ENCODE assay signal across 8 cellular contexts in genomic region chr2:9556121-9556869, GRCh38. TPM values are rescaled to one million over a fixed set of nuclear protein-coding genes. Genes with fewer than 3 reads are reported as not detected.
A peak's percentile ranks its signal among the peaks of the same experiment; 100 is the strongest.
DNase-seq lines count a peak whose midpoint lies in the region; ATAC-seq, FAIRE-seq and TF ChIP-seq lines count a peak whose summit lies in the region.

No MANE protein-coding gene starts in this region.

- H3K4me3 Mint-ChIP-seq in CD14-positive monocyte: peak overlapping the region; percentile 96 to 98
- peak overlapping the region; percentile 96 for H3K4me3 Mint-ChIP-seq in WTC11

- peak; percentile 1 for ATAC-seq in GM19463 (IDR thresholded peaks at IDR 0.05; ENCODE audit: unreplicated experiment)
- ATAC-seq in HG03521 (IDR thresholded peaks at IDR 0.05; ENCODE audit: unreplicated experiment): peak; percentile 6
- ATAC-seq in WTC11: peak; percentile 48
- peak; percentile 71 to 75 (median 73) for ATAC-seq in pancreas

- peaks cover 26 to 28% (median 27%) of the 10 kb centered on the region in 3 donors for H3K4me1 ChIP-seq in pancreas

- peak overlapping the region; percentile 93 to 99 (median 95) for H3K27ac ChIP-seq in pancreas

- H3K27ac Mint-ChIP-seq in CD14-positive monocyte (peak overlapping the region; percentile 98 to 100 (median 98)), WTC11 (peak overlapping the region; percentile 97)

- H3K4me3 ChIP-seq in pancreas: peak overlapping the region; percentile 58 to 88 (median 81)

- no peak for FAIRE-seq in pancreas (lab: Jason Lieb, UNC)

- no peaks in the 10 kb centered on the region for H3K9me3 ChIP-seq in pancreas

- H3K4me1 Mint-ChIP-seq in CD14-positive monocyte: peaks cover 42% of the 10 kb centered on the region
- peaks cover 30% of the 10 kb centered on the region for H3K4me1 Mint-ChIP-seq in WTC11

- H3K36me3 Mint-ChIP-seq in CD14-positive monocyte (peaks cover 2 to 7% of the 10 kb centered on the region in 2 donors), WTC11 (peaks cover 4% of the 10 kb centered on the region)

- in situ Hi-C loops in GM13976 (cut with MboI; ENCODE audit: low sequenced_read_pairs, unreplicated experiment): no loop called here

- no peaks in the 10 kb centered on the region for H3K27me3 ChIP-seq in pancreas

- H3K27me3 Mint-ChIP-seq in CD14-positive monocyte (ENCODE audit: low read depth in 3 of 3): peaks cover 0 to 9% (median 4%) of the 10 kb centered on the region in 3 donors
- no peaks in the 10 kb centered on the region for H3K27me3 Mint-ChIP-seq in WTC11 (ENCODE audit: low read depth)

- POLR2A ChIA-PET in WTC11 (lab: Charles Lee): interaction anchor here (0.6 to 2.8 kb wide), 5 partner anchors 12 to 287 kb away, joined by 3 to 46 read pairs (median 4); partner anchors contain the start of genes IAH1, TAF1B and YWHAQ

- intact Hi-C loops in CD14-positive monocyte (cut with micrococcal nuclease): loop anchor here (1.0 to 10.0 kb wide), 3 partner anchors 49 to 489 kb away; partner anchors contain the start of genes KLF11 (in 1 of the 2) and YWHAQ (in 1 of the 2)
- intact Hi-C loops in pancreas (cut with DNase I): no loop called here

- CTCF ChIA-PET in WTC11 (lab: Charles Lee): interaction anchor here (0.6 to 2.3 kb wide), 18 partner anchors 8 to 892 kb away, joined by 3 to 33 read pairs (median 4); partner anchors contain the start of gene YWHAQ

- WGBS in pancreas, 2 donors: 1% methylated on average over 24 to 35 of the region's 35 CpGs

- no peaks in the 10 kb centered on the region for H3K36me3 ChIP-seq in pancreas

- DNase-seq in CD14-positive monocyte (ENCODE audit: low spot score) (no peak), WTC11 (ENCODE audit: low spot score) (no peak), fibroblast of peridontal ligament (ENCODE audit: extremely low read depth) (peak; percentile 66), pancreas (no peak), GM13976 (ENCODE audit: low spot score) (no peak), NCI-H510A (lab: John Stamatoyannopoulos, UW) (no peak)

- no peak for TF ChIP-seq CTCF in CD14-positive monocyte (IDR thresholded peaks at IDR 0.05)
- no peak for TF ChIP-seq CTCF in WTC11 (IDR thresholded peaks at IDR 0.05)
- TF ChIP-seq CTCF in pancreas (IDR thresholded peaks at IDR 0.05): no peak
- TF ChIP-seq CTCF in GM13976 (IDR thresholded peaks at IDR 0.05; ENCODE audit: borderline replicate concordance, control extremely low read depth, extremely low read depth, insufficient read depth, missing control alignments): no peak

- H3K9me3 Mint-ChIP-seq in CD14-positive monocyte: peaks cover 0 to 5% (median 0%) of the 10 kb centered on the region in 7 donors
- H3K9me3 Mint-ChIP-seq in WTC11: no peaks in the 10 kb centered on the region

TF ChIP-seq in WTC11, 78 proteins besides CTCF, POLR2A, EP300 and RAD21:
- TF ChIP-seq ATF2 (CRISPR knock-in tag; IDR thresholded peaks at IDR 0.05; ENCODE audit: borderline replicate concordance, low read depth) (no peak), SMAD4 (CRISPR knock-in tag; IDR thresholded peaks at IDR 0.05) (0 out of 2 replicates have a peak, but pooled peaks have one; percentile 43), NFYB (CRISPR knock-in tag; conservative IDR thresholded peaks at IDR 0.05; ENCODE audit: low read depth) (no peak), MAX (CRISPR knock-in tag; IDR thresholded peaks at IDR 0.05) (no peak), ZNF671 (CRISPR knock-in tag; IDR thresholded peaks at IDR 0.05) (no peak), TP53 (CRISPR knock-in tag; IDR thresholded peaks at IDR 0.05) (no peak), ZNF416 (CRISPR knock-in tag; IDR thresholded peaks at IDR 0.05) (no peak), OVOL2 (CRISPR knock-in tag; IDR thresholded peaks at IDR 0.05; ENCODE audit: borderline replicate concordance) (no peak), ZNF425 (CRISPR knock-in tag; conservative IDR thresholded peaks at IDR 0.05) (no peak)

RNA-seq across cellular contexts. Expression of gene ADAM17, which starts 0.7 kb away (rescaled TPM):
- 10 to 100 TPM; 30.2 to 34.8 TPM for polyA plus RNA-seq in CD14-positive monocyte
- 23.5 to 25.9 TPM (median 25.5 TPM) in 3 replicates for total RNA-seq in WTC11 (2021)
- total RNA-seq in pancreas: 10 to 100 TPM in 2 of 6 donors, 1 to 10 TPM in 4; 6.3 to 18.8 (median 7.8) TPM
- polyA plus RNA-seq in pancreas: 1 to 10 TPM; 4.6 to 6.2 TPM

Comparison
In these comparisons a context has a peak if more than half of its experiments do, and no peak if none do; other contexts are left out.
1. ATAC-seq: peak in every context shown above with its lines; median percentile 73 in pancreas; 48 in WTC11; 6 in HG03521; 1 in GM19463.
2. intact Hi-C loops: an anchor here in CD14-positive monocyte (1.0 to 10.0 kb wide); none called in pancreas.